In the genomic region with DNA sequence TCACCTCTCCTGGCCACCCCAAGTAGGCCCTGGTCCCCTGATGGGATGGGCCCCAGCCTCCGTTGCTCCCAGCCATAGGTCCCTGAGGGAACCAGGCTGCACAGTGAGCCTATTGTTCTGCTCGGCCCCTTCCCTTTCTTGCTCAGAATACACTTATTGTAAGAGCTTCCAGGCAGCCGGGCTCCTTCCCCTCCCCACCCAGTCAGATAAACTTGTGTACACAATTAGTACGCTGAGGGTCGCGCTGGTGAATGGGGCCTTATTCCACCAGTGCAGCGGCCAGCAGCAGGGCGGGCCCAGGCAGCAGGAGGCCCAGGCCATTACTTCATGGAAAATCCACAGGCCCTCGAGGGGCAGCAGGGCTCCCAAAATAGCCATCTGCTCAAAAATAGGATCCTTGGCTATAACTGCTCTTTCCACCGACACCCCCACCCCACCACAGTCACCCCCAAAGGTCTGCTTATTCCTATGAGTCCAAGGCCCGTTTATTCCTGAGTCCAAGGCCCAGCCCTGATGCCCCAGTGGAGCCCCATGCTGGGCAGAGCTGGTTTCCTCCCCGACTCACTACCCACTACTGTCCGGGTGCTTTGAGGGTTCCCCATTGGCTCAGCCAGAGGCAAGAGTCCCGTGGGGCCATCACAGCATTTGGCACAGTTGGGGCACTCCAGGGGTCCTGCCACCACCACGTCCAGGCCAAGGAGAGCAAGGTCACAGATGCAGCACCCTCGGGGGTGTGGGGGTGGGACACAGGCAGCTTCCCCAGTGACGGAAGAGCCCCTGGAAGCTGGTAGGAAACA, we compare ENCODE assay signal across 1 cellular context.
TF ChIP-seq lines count a peak whose summit lies in the region.

No MANE protein-coding gene starts in this region.

TF ChIP-seq in HepG2, 621 proteins besides CTCF, POLR2A, EP300 and RAD21 (continued from another document and continues in another):
- TF ChIP-seq TCF12 (IDR thresholded peaks at IDR 0.05) (no peak), TCF12 (CRISPR knock-in tag; IDR thresholded peaks at IDR 0.05) (no peak), GATAD1 (CRISPR knock-in tag; IDR thresholded peaks at IDR 0.05) (no peak), ZBTB21 (CRISPR knock-in tag; IDR thresholded peaks at IDR 0.05) (0 out of 2 replicates have a peak, but pooled peaks have one; percentile 34), WIZ (CRISPR knock-in tag; IDR thresholded peaks at IDR 0.05) (no peak), ZNF766 (CRISPR knock-in tag; IDR thresholded peaks at IDR 0.05; ENCODE audit: borderline replicate concordance) (no peak), CEBPG (CRISPR knock-in tag; IDR thresholded peaks at IDR 0.05) (peak; percentile 48; the same call in 1 of the 2 replicates), ZNF724P (CRISPR knock-in tag; IDR thresholded peaks at IDR 0.05; ENCODE audit: borderline replicate concordance) (no peak), NR3C1 (CRISPR knock-in tag; IDR thresholded peaks at IDR 0.05) (no peak), ZNF660 (CRISPR knock-in tag; IDR thresholded peaks at IDR 0.05; ENCODE audit: borderline replicate concordance, low read depth) (no peak), XBP1 (CRISPR knock-in tag; IDR thresholded peaks at IDR 0.05) (no peak), ZNF790 (CRISPR knock-in tag; IDR thresholded peaks at IDR 0.05; ENCODE audit: borderline replicate concordance) (no peak), ZNF569 (CRISPR knock-in tag; IDR thresholded peaks at IDR 0.05; ENCODE audit: borderline replicate concordance) (no peak), TBX3 (IDR thresholded peaks at IDR 0.05; ENCODE audit: borderline replicate concordance) (no peak), ZMYM4 (CRISPR knock-in tag; IDR thresholded peaks at IDR 0.05) (peak; percentile 29; the same call in 1 of the 2 replicates), ZNF138 (CRISPR knock-in tag; IDR thresholded peaks at IDR 0.05; ENCODE audit: low read depth) (no peak), SP1 (IDR thresholded peaks at IDR 0.05) (no peak), SP1 (CRISPR knock-in tag; IDR thresholded peaks at IDR 0.05) (0 out of 2 replicates have a peak, but pooled peaks have one; percentile 30), GTF3A (CRISPR knock-in tag; conservative IDR thresholded peaks at IDR 0.05) (no peak), ZBTB8A (CRISPR knock-in tag; IDR thresholded peaks at IDR 0.05; ENCODE audit: borderline replicate concordance, low read depth) (no peak), ZNF768 (CRISPR knock-in tag; IDR thresholded peaks at IDR 0.05) (no peak), ZKSCAN5 (CRISPR knock-in tag; IDR thresholded peaks at IDR 0.05) (no peak), ZNF703 (CRISPR knock-in tag; IDR thresholded peaks at IDR 0.05; ENCODE audit: borderline replicate concordance) (peak; percentile 32), MATR3 (CRISPR knock-in tag; IDR thresholded peaks at IDR 0.05) (no peak), ZEB1 (IDR thresholded peaks at IDR 0.05; ENCODE audit: insufficient replicate concordance, low read depth) (no peak), ZBTB1 (CRISPR knock-in tag; IDR thresholded peaks at IDR 0.05; ENCODE audit: borderline replicate concordance) (no peak), HNRNPK (IDR thresholded peaks at IDR 0.05; ENCODE audit: low read depth, low read length, poor library complexity, severe bottlenecking) (no peak), ARHGAP35 (CRISPR knock-in tag; IDR thresholded peaks at IDR 0.05; ENCODE audit: borderline replicate concordance) (no peak; the same call in 1 of the 2 replicates), NBN (conservative IDR thresholded peaks at IDR 0.05) (no peak), ZFP1 (CRISPR knock-in tag; IDR thresholded peaks at IDR 0.05) (no peak), HMGA1 (CRISPR knock-in tag; conservative IDR thresholded peaks at IDR 0.05) (no peak), TBP (CRISPR knock-in tag; IDR thresholded peaks at IDR 0.05) (no peak), ZNF556 (CRISPR knock-in tag; IDR thresholded peaks at IDR 0.05; ENCODE audit: borderline replicate concordance) (peak; percentile 50; the same call in 1 of the 2 replicates), RBM22 (optimal IDR thresholded peaks at IDR 0.05; ENCODE audit: low read length) (no peak), ZNF749 (CRISPR knock-in tag; IDR thresholded peaks at IDR 0.05; ENCODE audit: borderline replicate concordance) (peak; percentile 53; the same call in 1 of the 2 replicates), KLF16 (CRISPR knock-in tag; IDR thresholded peaks at IDR 0.05) (peak in 1 of 2 experiments; percentile 52; a peak in 1 of 4 replicates), SYNCRIP (IDR thresholded peaks at IDR 0.05; ENCODE audit: insufficient read depth, low read depth, low read length) (no peak), FIP1L1 (IDR thresholded peaks at IDR 0.05; ENCODE audit: borderline replicate concordance, insufficient read depth, low read depth, low read length) (no peak), NFE2L1 (CRISPR knock-in tag; IDR thresholded peaks at IDR 0.05; ENCODE audit: borderline replicate concordance) (no peak), HNRNPH1 (optimal IDR thresholded peaks at IDR 0.05; ENCODE audit: low read depth, low read length) (no peak), ZNF720 (CRISPR knock-in tag; IDR thresholded peaks at IDR 0.05) (no peak)
- TF ChIP-seq, protein P1, sequence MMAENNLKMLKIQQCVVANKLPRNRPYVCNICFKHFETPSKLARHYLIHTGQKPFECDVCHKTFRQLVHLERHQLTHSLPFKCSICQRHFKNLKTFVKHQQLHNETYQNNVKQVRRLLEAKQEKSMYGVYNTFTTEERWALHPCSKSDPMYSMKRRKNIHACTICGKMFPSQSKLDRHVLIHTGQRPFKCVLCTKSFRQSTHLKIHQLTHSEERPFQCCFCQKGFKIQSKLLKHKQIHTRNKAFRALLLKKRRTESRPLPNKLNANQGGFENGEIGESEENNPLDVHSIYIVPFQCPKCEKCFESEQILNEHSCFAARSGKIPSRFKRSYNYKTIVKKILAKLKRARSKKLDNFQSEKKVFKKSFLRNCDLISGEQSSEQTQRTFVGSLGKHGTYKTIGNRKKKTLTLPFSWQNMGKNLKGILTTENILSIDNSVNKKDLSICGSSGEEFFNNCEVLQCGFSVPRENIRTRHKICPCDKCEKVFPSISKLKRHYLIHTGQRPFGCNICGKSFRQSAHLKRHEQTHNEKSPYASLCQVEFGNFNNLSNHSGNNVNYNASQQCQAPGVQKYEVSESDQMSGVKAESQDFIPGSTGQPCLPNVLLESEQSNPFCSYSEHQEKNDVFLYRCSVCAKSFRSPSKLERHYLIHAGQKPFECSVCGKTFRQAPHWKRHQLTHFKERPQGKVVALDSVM (CRISPR knock-in tag; IDR thresholded peaks at IDR 0.05): no peak
- TF ChIP-seq, protein P2, sequence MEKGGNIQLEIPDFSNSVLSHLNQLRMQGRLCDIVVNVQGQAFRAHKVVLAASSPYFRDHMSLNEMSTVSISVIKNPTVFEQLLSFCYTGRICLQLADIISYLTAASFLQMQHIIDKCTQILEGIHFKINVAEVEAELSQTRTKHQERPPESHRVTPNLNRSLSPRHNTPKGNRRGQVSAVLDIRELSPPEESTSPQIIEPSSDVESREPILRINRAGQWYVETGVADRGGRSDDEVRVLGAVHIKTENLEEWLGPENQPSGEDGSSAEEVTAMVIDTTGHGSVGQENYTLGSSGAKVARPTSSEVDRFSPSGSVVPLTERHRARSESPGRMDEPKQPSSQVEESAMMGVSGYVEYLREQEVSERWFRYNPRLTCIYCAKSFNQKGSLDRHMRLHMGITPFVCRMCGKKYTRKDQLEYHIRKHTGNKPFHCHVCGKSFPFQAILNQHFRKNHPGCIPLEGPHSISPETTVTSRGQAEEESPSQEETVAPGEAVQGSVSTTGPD (CRISPR knock-in tag; IDR thresholded peaks at IDR 0.05): no peak
- TF ChIP-seq, protein P3, sequence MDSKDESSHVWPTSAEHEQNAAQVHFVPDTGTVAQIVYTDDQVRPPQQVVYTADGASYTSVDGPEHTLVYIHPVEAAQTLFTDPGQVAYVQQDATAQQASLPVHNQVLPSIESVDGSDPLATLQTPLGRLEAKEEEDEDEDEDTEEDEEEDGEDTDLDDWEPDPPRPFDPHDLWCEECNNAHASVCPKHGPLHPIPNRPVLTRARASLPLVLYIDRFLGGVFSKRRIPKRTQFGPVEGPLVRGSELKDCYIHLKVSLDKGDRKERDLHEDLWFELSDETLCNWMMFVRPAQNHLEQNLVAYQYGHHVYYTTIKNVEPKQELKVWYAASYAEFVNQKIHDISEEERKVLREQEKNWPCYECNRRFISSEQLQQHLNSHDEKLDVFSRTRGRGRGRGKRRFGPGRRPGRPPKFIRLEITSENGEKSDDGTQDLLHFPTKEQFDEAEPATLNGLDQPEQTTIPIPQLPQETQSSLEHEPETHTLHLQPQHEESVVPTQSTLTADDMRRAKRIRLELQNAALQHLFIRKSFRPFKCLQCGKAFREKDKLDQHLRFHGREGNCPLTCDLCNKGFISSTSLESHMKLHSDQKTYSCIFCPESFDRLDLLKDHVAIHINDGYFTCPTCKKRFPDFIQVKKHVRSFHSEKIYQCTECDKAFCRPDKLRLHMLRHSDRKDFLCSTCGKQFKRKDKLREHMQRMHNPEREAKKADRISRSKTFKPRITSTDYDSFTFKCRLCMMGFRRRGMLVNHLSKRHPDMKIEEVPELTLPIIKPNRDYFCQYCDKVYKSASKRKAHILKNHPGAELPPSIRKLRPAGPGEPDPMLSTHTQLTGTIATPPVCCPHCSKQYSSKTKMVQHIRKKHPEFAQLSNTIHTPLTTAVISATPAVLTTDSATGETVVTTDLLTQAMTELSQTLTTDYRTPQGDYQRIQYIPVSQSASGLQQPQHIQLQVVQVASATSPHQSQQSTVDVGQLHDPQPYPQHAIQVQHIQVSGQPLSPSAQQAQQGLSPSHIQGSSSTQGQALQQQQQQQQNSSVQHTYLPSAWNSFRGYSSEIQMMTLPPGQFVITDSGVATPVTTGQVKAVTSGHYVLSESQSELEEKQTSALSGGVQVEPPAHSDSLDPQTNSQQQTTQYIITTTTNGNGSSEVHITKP (CRISPR knock-in tag; IDR thresholded peaks at IDR 0.05; ENCODE audit: low read depth): no peak
- TF ChIP-seq, protein P4, sequence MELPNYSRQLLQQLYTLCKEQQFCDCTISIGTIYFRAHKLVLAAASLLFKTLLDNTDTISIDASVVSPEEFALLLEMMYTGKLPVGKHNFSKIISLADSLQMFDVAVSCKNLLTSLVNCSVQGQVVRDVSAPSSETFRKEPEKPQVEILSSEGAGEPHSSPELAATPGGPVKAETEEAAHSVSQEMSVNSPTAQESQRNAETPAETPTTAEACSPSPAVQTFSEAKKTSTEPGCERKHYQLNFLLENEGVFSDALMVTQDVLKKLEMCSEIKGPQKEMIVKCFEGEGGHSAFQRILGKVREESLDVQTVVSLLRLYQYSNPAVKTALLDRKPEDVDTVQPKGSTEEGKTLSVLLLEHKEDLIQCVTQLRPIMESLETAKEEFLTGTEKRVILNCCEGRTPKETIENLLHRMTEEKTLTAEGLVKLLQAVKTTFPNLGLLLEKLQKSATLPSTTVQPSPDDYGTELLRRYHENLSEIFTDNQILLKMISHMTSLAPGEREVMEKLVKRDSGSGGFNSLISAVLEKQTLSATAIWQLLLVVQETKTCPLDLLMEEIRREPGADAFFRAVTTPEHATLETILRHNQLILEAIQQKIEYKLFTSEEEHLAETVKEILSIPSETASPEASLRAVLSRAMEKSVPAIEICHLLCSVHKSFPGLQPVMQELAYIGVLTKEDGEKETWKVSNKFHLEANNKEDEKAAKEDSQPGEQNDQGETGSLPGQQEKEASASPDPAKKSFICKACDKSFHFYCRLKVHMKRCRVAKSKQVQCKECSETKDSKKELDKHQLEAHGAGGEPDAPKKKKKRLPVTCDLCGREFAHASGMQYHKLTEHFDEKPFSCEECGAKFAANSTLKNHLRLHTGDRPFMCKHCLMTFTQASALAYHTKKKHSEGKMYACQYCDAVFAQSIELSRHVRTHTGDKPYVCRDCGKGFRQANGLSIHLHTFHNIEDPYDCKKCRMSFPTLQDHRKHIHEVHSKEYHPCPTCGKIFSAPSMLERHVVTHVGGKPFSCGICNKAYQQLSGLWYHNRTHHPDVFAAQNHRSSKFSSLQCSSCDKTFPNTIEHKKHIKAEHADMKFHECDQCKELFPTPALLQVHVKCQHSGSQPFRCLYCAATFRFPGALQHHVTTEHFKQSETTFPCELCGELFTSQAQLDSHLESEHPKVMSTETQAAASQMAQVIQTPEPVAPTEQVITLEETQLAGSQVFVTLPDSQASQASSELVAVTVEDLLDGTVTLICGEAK (IDR thresholded peaks at IDR 0.05): no peak
- TF ChIP-seq, protein P4 (CRISPR knock-in tag; IDR thresholded peaks at IDR 0.05): no peak
- TF ChIP-seq, protein P5, sequence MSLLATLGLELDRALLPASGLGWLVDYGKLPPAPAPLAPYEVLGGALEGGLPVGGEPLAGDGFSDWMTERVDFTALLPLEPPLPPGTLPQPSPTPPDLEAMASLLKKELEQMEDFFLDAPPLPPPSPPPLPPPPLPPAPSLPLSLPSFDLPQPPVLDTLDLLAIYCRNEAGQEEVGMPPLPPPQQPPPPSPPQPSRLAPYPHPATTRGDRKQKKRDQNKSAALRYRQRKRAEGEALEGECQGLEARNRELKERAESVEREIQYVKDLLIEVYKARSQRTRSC (CRISPR knock-in tag; IDR thresholded peaks at IDR 0.05; ENCODE audit: low read depth): 0 out of 2 replicates have a peak, but pooled peaks have one; percentile 25
